Comparison of ENCODE assay signal across 1 cellular context in genomic region chr3:46393554-46394434, GRCh38.
TF ChIP-seq lines count a peak whose summit lies in the region.

No MANE protein-coding gene starts in this region.

TF ChIP-seq in K562, 482 proteins besides CTCF, POLR2A, EP300 and RAD21 (continued from another document):
- TF ChIP-seq CUX1 (CRISPR knock-in tag; IDR thresholded peaks at IDR 0.05) = no peak
- no peak for TF ChIP-seq ZNF232 (CRISPR knock-in tag; IDR thresholded peaks at IDR 0.05)
- TF ChIP-seq ZBTB1 (CRISPR knock-in tag; IDR thresholded peaks at IDR 0.05; ENCODE audit: borderline replicate concordance, low read depth) = no peak
- no peak for TF ChIP-seq SIN3A (IDR thresholded peaks at IDR 0.05; ENCODE audit: borderline replicate concordance in 2 of 2, control insufficient read depth in 1 of 2, low read depth in 2 of 2, low read length in 2 of 2)
- TF ChIP-seq SRSF7 (optimal IDR thresholded peaks at IDR 0.05; ENCODE audit: low read depth, low read length) = no peak
- TF ChIP-seq E2F1 (CRISPR knock-in tag; IDR thresholded peaks at IDR 0.05) = no peak
- no peak for TF ChIP-seq POLR2B (IDR thresholded peaks at IDR 0.05; ENCODE audit: low read depth, partially characterized antibody)
- peak; percentile 91 for TF ChIP-seq MYC (IDR thresholded peaks at IDR 0.05; ENCODE audit: low read depth, low read length)
- no peak for TF ChIP-seq MYC (CRISPR knock-in tag; IDR thresholded peaks at IDR 0.05; ENCODE audit: borderline replicate concordance, low read depth)
- TF ChIP-seq POLR2AphosphoS5 (IDR thresholded peaks at IDR 0.05; ENCODE audit: control insufficient read depth, insufficient read depth, low read depth, low read length) = no peak
- no peak for TF ChIP-seq ZBTB17 (CRISPR knock-in tag; IDR thresholded peaks at IDR 0.05)
- TF ChIP-seq RAD51 (IDR thresholded peaks at IDR 0.05; ENCODE audit: borderline replicate concordance, low read depth) = peak; percentile 55; the same call in 1 of the 2 replicates
- TF ChIP-seq JUNB (CRISPR knock-in tag; conservative IDR thresholded peaks at IDR 0.05) = no peak
- peak; percentile 8 for TF ChIP-seq MEIS2 (IDR thresholded peaks at IDR 0.05; ENCODE audit: partially characterized antibody)
- no peak for TF ChIP-seq RBBP5 (IDR thresholded peaks at IDR 0.05; ENCODE audit: borderline replicate concordance, insufficient read depth, low read length, poor library complexity, severe bottlenecking)
- TF ChIP-seq JUN (IDR thresholded peaks at IDR 0.05; ENCODE audit: borderline replicate concordance, low read depth, low read length) = 0 out of 2 replicates have a peak, but pooled peaks have one; percentile 31
- no peak for TF ChIP-seq JUN (CRISPR knock-in tag; IDR thresholded peaks at IDR 0.05; ENCODE audit: borderline replicate concordance)
- no peak for TF ChIP-seq SMC3 (conservative IDR thresholded peaks at IDR 0.05; ENCODE audit: insufficient read depth, low read depth, low read length)
- 0 out of 2 replicates have a peak, but pooled peaks have one; percentile 13 for TF ChIP-seq FOSL1 (tag; conservative IDR thresholded peaks at IDR 0.05)
- peak; percentile 58 for TF ChIP-seq EP400 (IDR thresholded peaks at IDR 0.05)
- TF ChIP-seq DMBX1 (CRISPR knock-in tag; IDR thresholded peaks at IDR 0.05; ENCODE audit: borderline replicate concordance) = no peak
- no peak for TF ChIP-seq ZBTB5 (IDR thresholded peaks at IDR 0.05)
- TF ChIP-seq DEAF1 (CRISPR knock-in tag; IDR thresholded peaks at IDR 0.05) = no peak
- TF ChIP-seq ZNF507 (tag; conservative IDR thresholded peaks at IDR 0.05) = no peak
- TF ChIP-seq GATAD2A (IDR thresholded peaks at IDR 0.05) = no peak
- TF ChIP-seq ARID1B (IDR thresholded peaks at IDR 0.05) = peak; percentile 40; the same call in 1 of the 2 replicates
- no peak for TF ChIP-seq MAFF (IDR thresholded peaks at IDR 0.05; ENCODE audit: low read length)
- TF ChIP-seq ZBTB7A (IDR thresholded peaks at IDR 0.05; ENCODE audit: borderline replicate concordance, control insufficient read depth, low read depth, low read length) = no peak
- no peak for TF ChIP-seq ZNF316 (IDR thresholded peaks at IDR 0.05)
- no peak for TF ChIP-seq NR2C2 (CRISPR knock-in tag; IDR thresholded peaks at IDR 0.05)
- TF ChIP-seq NR2C2 (tag; IDR thresholded peaks at IDR 0.05) = peak; percentile 88
- no peak for TF ChIP-seq HCFC1 (IDR thresholded peaks at IDR 0.05; ENCODE audit: low read depth, low read length)
- TF ChIP-seq KDM1A (IDR thresholded peaks at IDR 0.05) = peak; percentile 62 to 64
- TF ChIP-seq MTA3 (IDR thresholded peaks at IDR 0.05; ENCODE audit: borderline replicate concordance) = no peak
- TF ChIP-seq PHF21A (IDR thresholded peaks at IDR 0.05; ENCODE audit: borderline replicate concordance, low read depth) = no peak
- no peak for TF ChIP-seq MXI1 (IDR thresholded peaks at IDR 0.05; ENCODE audit: low read depth, low read length)
- no peak for TF ChIP-seq CXXC5 (CRISPR knock-in tag; IDR thresholded peaks at IDR 0.05)
- TF ChIP-seq SUPT5H (IDR thresholded peaks at IDR 0.05) = no peak
- no peak for TF ChIP-seq ZNF76 (CRISPR knock-in tag; IDR thresholded peaks at IDR 0.05; ENCODE audit: borderline replicate concordance)
- no peak for TF ChIP-seq HDAC8 (tag; IDR thresholded peaks at IDR 0.05)
- TF ChIP-seq ZNF512 (tag; IDR thresholded peaks at IDR 0.05) = peak; percentile 56; the same call in 1 of the 2 replicates
- TF ChIP-seq PRDM10 (IDR thresholded peaks at IDR 0.05; ENCODE audit: partially characterized antibody) = no peak
- TF ChIP-seq SMARCA4 (IDR thresholded peaks at IDR 0.05) = peak; percentile 37; the same call in 1 of the 2 replicates
- TF ChIP-seq CEBPG (CRISPR knock-in tag; IDR thresholded peaks at IDR 0.05) = peak; percentile 88
- peak; percentile 89 to 95 for TF ChIP-seq CEBPG (tag; conservative IDR thresholded peaks at IDR 0.05 in 1 of 2, IDR thresholded peaks at IDR 0.05 in 1 of 2)
- TF ChIP-seq ZNF124 (CRISPR knock-in tag; IDR thresholded peaks at IDR 0.05) = no peak
- no peak for TF ChIP-seq ZFPM2 (CRISPR knock-in tag; IDR thresholded peaks at IDR 0.05)
- no peak for TF ChIP-seq CBX3 (IDR thresholded peaks at IDR 0.05; ENCODE audit: borderline replicate concordance in 1 of 2, low read length in 2 of 2)
- no peak for TF ChIP-seq BACH1 (tag; IDR thresholded peaks at IDR 0.05)
